Comparison of ENCODE assay signal across 1 cellular context in genomic region chr1:10936998-10937901, GRCh38.
TF ChIP-seq lines count a peak whose summit lies in the region.

No MANE protein-coding gene starts in this region.

TF ChIP-seq in H1, 55 proteins besides CTCF, POLR2A, EP300 and RAD21:
- no peak for TF ChIP-seq CBX8 (IDR thresholded peaks at IDR 0.05; ENCODE audit: borderline replicate concordance, low read depth, low read length)
- no peak for TF ChIP-seq CHD7 (IDR thresholded peaks at IDR 0.05; ENCODE audit: insufficient replicate concordance, low read length)
- no peak for TF ChIP-seq SP1 (IDR thresholded peaks at IDR 0.05; ENCODE audit: low read depth, low read length)
- TF ChIP-seq PHF8 (conservative IDR thresholded peaks at IDR 0.05; ENCODE audit: low read depth, low read length) = no peak
- no peak for TF ChIP-seq POLR2AphosphoS5 (IDR thresholded peaks at IDR 0.05; ENCODE audit: low read depth, low read length)
- TF ChIP-seq NANOG (IDR thresholded peaks at IDR 0.05; ENCODE audit: insufficient read depth, low read depth, low read length, poor library complexity, severe bottlenecking) = no peak
- no peak for TF ChIP-seq BRCA1 (IDR thresholded peaks at IDR 0.05; ENCODE audit: low read depth, low read length)
- TF ChIP-seq RBBP5 (IDR thresholded peaks at IDR 0.05; ENCODE audit: borderline replicate concordance, low read depth, low read length) = no peak
- no peak for TF ChIP-seq SRF (IDR thresholded peaks at IDR 0.05; ENCODE audit: low read depth, low read length)
- no peak for TF ChIP-seq POU5F1 (IDR thresholded peaks at IDR 0.05; ENCODE audit: low read depth, low read length)
- no peak for TF ChIP-seq BCL11A (IDR thresholded peaks at IDR 0.05; ENCODE audit: low read depth in 2 of 2, low read length in 2 of 2)
- TF ChIP-seq NRF1 (IDR thresholded peaks at IDR 0.05; ENCODE audit: low read depth, low read length) = no peak
- no peak for TF ChIP-seq HDAC2 (IDR thresholded peaks at IDR 0.05; ENCODE audit: borderline replicate concordance in 1 of 2, low read depth in 2 of 2, low read length in 2 of 2)
- TF ChIP-seq TBP (IDR thresholded peaks at IDR 0.05; ENCODE audit: low read depth, low read length) = no peak
- no peak for TF ChIP-seq USF2 (IDR thresholded peaks at IDR 0.05; ENCODE audit: low read length)
